35 cellular contexts compared by ENCODE assay signal in genomic region chr4:154328030-154328429, GRCh38.
"Had no signal": no experiment of that assay in that cellular context is flagged by ENCODE, and none has a peak within 500 bp of the region (broad histone marks: within the 10 kb centered on the region; RNA-seq: fewer than 3 reads in every experiment).

No MANE protein-coding gene starts in this region.

- H3K9me3 ChIP-seq: MG63 had no signal

- H3K27me3 ChIP-seq: MG63 had no signal

- H3K4me3 ChIP-seq: MG63 had no signal

- DNase-seq: Karpas-422, Kasumi-1, MG63, MM.1S, MV-4-11, NCI-H1048, NCI-H1092, NCI-H1092 treated with DMSO at 0.1 percent for 48 hours, NCI-H1105, NCI-H1105 treated with DMSO at 0.1 percent for 48 hours, NCI-H1417, NCI-H1417 treated with DMSO at 0.1 percent for 48 hours, NCI-H1436, NCI-H1436 treated with DMSO at 0.1 percent for 48 hours, NCI-H146, NCI-H1694, NCI-H1694 treated with DMSO at 0.1 percent for 48 hours, NCI-H187, NCI-H187 treated with DMSO at 0.1 percent for 48 hours, NCI-H1930, NCI-H2029, NCI-H2029 treated with DMSO at 0.1 percent for 48 hours, NCI-H2081, NCI-H2081 treated with DMSO at 0.1 percent for 48 hours, NCI-H2107, NCI-H2171, NCI-H2171 treated with DMSO at 0.1 percent for 48 hours, NCI-H2227 treated with DMSO at 0.1 percent for 48 hours, NCI-H226, NCI-H345, NCI-H446, NCI-H446 treated with DMSO at 0.1 percent for 48 hours, NCI-H510A, NCI-H510A treated with DMSO at 0.1 percent for 48 hours, NCI-H524 had no signal

- H3K36me3 ChIP-seq: MG63 had no signal
